2 cellular contexts compared by ENCODE assay signal in genomic region chr6:2158596-2159271, GRCh38.
TF ChIP-seq lines count a peak whose summit lies in the region.

No MANE protein-coding gene starts in this region.

TF ChIP-seq in SK-N-SH, 30 proteins besides CTCF, POLR2A, EP300 and RAD21:
- TF ChIP-seq PBX3 (IDR thresholded peaks at IDR 0.05) (no peak), REST (IDR thresholded peaks at IDR 0.05; ENCODE audit: low read depth, low read length) (no peak), MXI1 (IDR thresholded peaks at IDR 0.05; ENCODE audit: low read depth, low read length) (no peak), EZH2phosphoT487 (IDR thresholded peaks at IDR 0.05; ENCODE audit: borderline replicate concordance, low read depth) (no peak), FOSL2 (IDR thresholded peaks at IDR 0.05; ENCODE audit: borderline replicate concordance, low read depth) (no peak), FOXM1 (IDR thresholded peaks at IDR 0.05; ENCODE audit: low read depth) (no peak), NRF1 (IDR thresholded peaks at IDR 0.05; ENCODE audit: low read depth, low read length) (no peak), RCOR1 (IDR thresholded peaks at IDR 0.05; ENCODE audit: low read length) (no peak), SMC3 (IDR thresholded peaks at IDR 0.05; ENCODE audit: low read depth, low read length) (no peak), CHD2 (IDR thresholded peaks at IDR 0.05; ENCODE audit: low read length, partially characterized antibody) (no peak), TAF1 (IDR thresholded peaks at IDR 0.05; ENCODE audit: borderline replicate concordance, low read depth, low read length) (no peak), SIN3A (IDR thresholded peaks at IDR 0.05; ENCODE audit: borderline replicate concordance, low read depth, low read length) (no peak), TEAD4 (IDR thresholded peaks at IDR 0.05; ENCODE audit: borderline replicate concordance, insufficient read depth) (no peak), FOXJ3 (CRISPR knock-in tag; IDR thresholded peaks at IDR 0.05) (no peak), ELF1 (IDR thresholded peaks at IDR 0.05) (no peak), USF2 (IDR thresholded peaks at IDR 0.05; ENCODE audit: borderline replicate concordance, low read depth, low read length) (no peak), NFIC (IDR thresholded peaks at IDR 0.05; ENCODE audit: borderline replicate concordance) (no peak), GABPA (IDR thresholded peaks at IDR 0.05; ENCODE audit: low read depth) (no peak), GATA2 (CRISPR knock-in tag; IDR thresholded peaks at IDR 0.05) (no peak)

TF ChIP-seq in SK-N-SH treated with all-trans-retinoic acid at 6 μM for 48 hours, 23 proteins besides CTCF, POLR2A, EP300 and RAD21 (continued from another document):
- no peak for TF ChIP-seq PATZ1 (CRISPR knock-in tag; IDR thresholded peaks at IDR 0.05; ENCODE audit: borderline replicate concordance)
- TF ChIP-seq ZFP30 (CRISPR knock-in tag; IDR thresholded peaks at IDR 0.05), result no peak
- no peak for TF ChIP-seq SNAI2 (CRISPR knock-in tag; IDR thresholded peaks at IDR 0.05)
- no peak for TF ChIP-seq CSDC2 (CRISPR knock-in tag; IDR thresholded peaks at IDR 0.05)
- TF ChIP-seq ZC3H10 (CRISPR knock-in tag; IDR thresholded peaks at IDR 0.05), result no peak
- TF ChIP-seq RARB (CRISPR knock-in tag; IDR thresholded peaks at IDR 0.05), result no peak
- no peak for TF ChIP-seq CSRNP3 (CRISPR knock-in tag; IDR thresholded peaks at IDR 0.05)
- TF ChIP-seq TCF4 (CRISPR knock-in tag; IDR thresholded peaks at IDR 0.05; ENCODE audit: borderline replicate concordance), result no peak
- no peak for TF ChIP-seq ESRRG (CRISPR knock-in tag; IDR thresholded peaks at IDR 0.05)
- TF ChIP-seq BACH2 (CRISPR knock-in tag; IDR thresholded peaks at IDR 0.05; ENCODE audit: borderline replicate concordance), result no peak
- no peak for TF ChIP-seq POU6F1 (CRISPR knock-in tag; IDR thresholded peaks at IDR 0.05; ENCODE audit: borderline replicate concordance, low read depth)
- no peak for TF ChIP-seq PPARA (CRISPR knock-in tag; IDR thresholded peaks at IDR 0.05; ENCODE audit: borderline replicate concordance)
- no peak for TF ChIP-seq GLIS3 (CRISPR knock-in tag; IDR thresholded peaks at IDR 0.05)
- TF ChIP-seq CREB5 (CRISPR knock-in tag; IDR thresholded peaks at IDR 0.05; ENCODE audit: low read depth), result no peak
